Comparison of ENCODE assay signal across 28 cellular contexts in the genomic region with DNA sequence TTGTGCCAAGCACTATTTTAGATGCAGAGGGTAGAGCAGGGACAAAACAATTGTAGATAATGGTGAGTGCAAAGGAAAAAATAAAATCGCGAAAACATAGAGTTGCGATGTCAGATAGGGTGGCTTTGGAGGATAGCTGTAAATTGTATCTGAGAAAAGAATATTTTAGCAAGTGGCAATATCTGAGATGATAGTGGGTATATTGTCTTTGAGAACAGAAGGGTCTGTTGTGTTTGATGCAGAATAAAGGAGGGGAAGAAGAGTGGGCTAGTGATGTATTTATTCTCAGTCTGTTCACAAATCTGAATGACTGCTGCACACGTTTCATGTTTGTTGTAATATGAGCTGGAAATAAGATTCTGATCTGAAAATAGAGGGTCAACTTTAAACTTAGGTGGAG.
"Had no signal": no experiment of that assay in that cellular context is flagged by ENCODE, and none has a peak within 500 bp of the region (broad histone marks: within the 10 kb centered on the region; RNA-seq: fewer than 3 reads in every experiment).

No MANE protein-coding gene starts in this region.

- H3K4me1 ChIP-seq: SJSA1 had no signal

- H3K27ac ChIP-seq: brain microvascular endothelial cell, SJSA1, VCaP had no signal

- ATAC-seq: activated CD8-positive, alpha-beta memory T cell treated with anti-CD3 and anti-CD28 coated beads, Interleukin-2, amount 10 ng/mL, durations not matched to agents 7 days and 5 days; activated naive CD8-positive, alpha-beta T cell treated with anti-CD3 and anti-CD28 coated beads, Interleukin-2, amount 50 U/mL, for 24 hours; K562; Panc1 had no signal

- H3K9me3 ChIP-seq: SJSA1, SK-N-SH had no signal

- H3K27me3 ChIP-seq: brain microvascular endothelial cell, SJSA1 had no signal

- H3K36me3 ChIP-seq: brain microvascular endothelial cell, SJSA1 had no signal

- DNase-seq: activated B cell treated with CpG ODN at 0.5 μM for 24 hours; activated CD4-positive, alpha-beta memory T cell treated with anti-CD3 and anti-CD28 coated beads, Interleukin-2, amount 10 ng/mL, durations not matched to agents 7 days and 5 days; activated CD4-positive, alpha-beta T cell treated with anti-CD3 and anti-CD28 coated beads for 4 hours; activated CD4-positive, CD25-positive, alpha-beta regulatory T cell treated with anti-CD3 and anti-CD28 coated beads, Interleukin-2, amount 50 U/mL, for 72 hours; activated CD8-positive, alpha-beta memory T cell treated with anti-CD3 and anti-CD28 coated beads for 24 hours; activated CD8-positive, alpha-beta memory T cell treated with anti-CD3 and anti-CD28 coated beads, Interleukin-2, amount 10 ng/mL, durations not matched to agents 7 days and 5 days; activated CD8-positive, alpha-beta memory T cell treated with anti-CD3 and anti-CD28 coated beads, Interleukin-2, amount 50 U/mL, for 48 hours; activated effector memory CD4-positive, alpha-beta T cell treated with Interleukin-2 at 50 U/mL for 16 hours; activated naive CD4-positive, alpha-beta T cell treated with anti-CD3 and anti-CD28 coated beads, Interleukin-2, amount 10 ng/mL, durations not matched to agents 7 days and 5 days; activated naive CD8-positive, alpha-beta T cell treated with anti-CD3 and anti-CD28 coated beads, Interleukin-2, amount 50 U/mL, for 24 hours; activated T-cell treated with anti-CD3 and anti-CD28 coated beads, Interleukin-2, amount 50 U/mL, for 48 hours; aorta; brain microvascular endothelial cell; NCI-H1092 treated with DMSO at 0.1 percent for 48 hours; NCI-H1417; NCI-H146; NCI-H187 treated with DMSO at 0.1 percent for 48 hours; NCI-H2081; NCI-H2171 treated with DMSO at 0.1 percent for 48 hours; NCI-H226; NCI-H446 treated with DMSO at 0.1 percent for 48 hours; NCI-H524 treated with DMSO at 0.1 percent for 48 hours; SHP77 treated with DMSO at 0.1 percent for 48 hours; SK-N-SH had no signal

- H3K4me3 ChIP-seq: K562, SJSA1 had no signal
